16 cellular contexts compared by ENCODE assay signal in the genomic region with DNA sequence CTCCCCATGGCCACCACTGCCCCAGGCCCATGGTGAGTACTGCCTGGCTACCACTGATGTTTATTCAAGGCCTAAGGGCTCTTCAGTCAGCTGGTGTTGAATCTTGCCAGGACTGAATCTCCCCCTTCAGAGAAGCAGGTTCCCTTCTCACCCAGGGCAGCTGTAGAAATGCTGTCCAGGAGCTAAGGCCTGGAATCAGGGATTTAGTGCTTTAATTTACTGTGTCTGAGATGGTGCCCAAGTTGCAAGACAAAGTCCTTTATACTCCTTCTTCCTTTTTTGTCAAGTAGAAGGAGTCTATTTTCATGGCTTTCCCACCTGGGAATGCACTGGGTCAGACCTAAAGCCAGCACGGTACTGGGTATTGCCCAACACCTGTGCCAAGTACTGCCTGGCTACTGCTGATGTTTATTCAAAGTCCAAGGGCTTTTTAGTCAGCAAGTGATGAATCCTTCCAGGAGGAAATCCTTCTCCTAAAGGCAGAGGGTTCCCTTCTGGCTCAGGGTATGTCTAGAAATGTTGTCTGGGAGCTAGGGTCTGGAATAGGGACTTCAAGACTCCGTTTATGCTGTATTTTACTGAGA.
"Had no signal": no experiment of that assay in that cellular context is flagged by ENCODE, and none has a peak within 500 bp of the region (broad histone marks: within the 10 kb centered on the region; RNA-seq: fewer than 3 reads in every experiment).

No MANE protein-coding gene starts in this region.

- H3K27ac Mint-ChIP-seq: activated naive CD4-positive, alpha-beta T cell treated with anti-CD3 and anti-CD28 coated beads for 36 hours; activated T-helper 17 cell treated with anti-CD3 and anti-CD28 coated beads, Interleukin-2, amount 50 U/mL, for 72 hours; naive thymus-derived CD8-positive, alpha-beta T cell; stimulated activated naive B cell treated with anti-CD40 and anti-IgM and Interleukin-4, amounts not matched to agents 10 μg/mL and 1 μg/mL and 100 μg/mL, for 72 hours had no signal

- H3K27me3 ChIP-seq: adrenal gland, right atrium auricular region had no signal

- H3K4me3 ChIP-seq: adrenal gland, right atrium auricular region, smooth muscle cell had no signal

- DNase-seq: activated CD4-positive, alpha-beta T cell treated with anti-CD3 and anti-CD28 coated beads for 48 hours; activated naive CD4-positive, alpha-beta T cell treated with anti-CD3 and anti-CD28 coated beads for 36 hours; cortex of kidney; effector CD8-positive, alpha-beta T cell; kidney glomerular epithelial cell; naive thymus-derived CD8-positive, alpha-beta T cell; stimulated activated naive B cell treated with anti-CD40 and anti-IgM and Interleukin-4, amounts not matched to agents 10 μg/mL and 1 μg/mL and 100 μg/mL, for 72 hours; T1000; trophoblast cell had no signal

- H3K4me1 ChIP-seq: adrenal gland, right atrium auricular region had no signal

- H3K9me3 ChIP-seq: adrenal gland, right atrium auricular region had no signal

- H3K4me1 Mint-ChIP-seq: activated T-helper 17 cell treated with anti-CD3 and anti-CD28 coated beads, Interleukin-2, amount 50 U/mL, for 72 hours; central memory CD8-positive, alpha-beta T cell; naive thymus-derived CD8-positive, alpha-beta T cell; stimulated activated naive B cell treated with anti-CD40 and anti-IgM and Interleukin-4, amounts not matched to agents 10 μg/mL and 1 μg/mL and 100 μg/mL, for 72 hours had no signal

- H3K36me3 Mint-ChIP-seq: naive thymus-derived CD8-positive, alpha-beta T cell; stimulated activated naive B cell treated with anti-CD40 and anti-IgM and Interleukin-4, amounts not matched to agents 10 μg/mL and 1 μg/mL and 100 μg/mL, for 72 hours had no signal

- H3K27me3 Mint-ChIP-seq: activated T-helper 17 cell treated with anti-CD3 and anti-CD28 coated beads, Interleukin-2, amount 50 U/mL, for 72 hours; central memory CD8-positive, alpha-beta T cell; stimulated activated naive B cell treated with anti-CD40 and anti-IgM and Interleukin-4, amounts not matched to agents 10 μg/mL and 1 μg/mL and 100 μg/mL, for 72 hours had no signal

- H3K4me3 Mint-ChIP-seq: activated naive CD4-positive, alpha-beta T cell treated with anti-CD3 and anti-CD28 coated beads for 36 hours; activated T-helper 17 cell treated with anti-CD3 and anti-CD28 coated beads, Interleukin-2, amount 50 U/mL, for 72 hours; central memory CD8-positive, alpha-beta T cell; naive thymus-derived CD8-positive, alpha-beta T cell; stimulated activated naive B cell treated with anti-CD40 and anti-IgM and Interleukin-4, amounts not matched to agents 10 μg/mL and 1 μg/mL and 100 μg/mL, for 72 hours had no signal

- H3K9me3 Mint-ChIP-seq: activated naive CD4-positive, alpha-beta T cell treated with anti-CD3 and anti-CD28 coated beads for 36 hours had no signal

- H3K36me3 ChIP-seq: adrenal gland, right atrium auricular region, WERI-Rb-1 had no signal

- ATAC-seq: activated T-helper 17 cell treated with anti-CD3 and anti-CD28 coated beads, Interleukin-2, amount 50 U/mL, for 72 hours; naive thymus-derived CD8-positive, alpha-beta T cell had no signal

- H3K27ac ChIP-seq: adrenal gland, epithelial cell of prostate, right atrium auricular region, WERI-Rb-1 had no signal

- H3K4me2 ChIP-seq: smooth muscle cell had no signal
